Comparison of ENCODE assay signal across 7 cellular contexts in the genomic region with DNA sequence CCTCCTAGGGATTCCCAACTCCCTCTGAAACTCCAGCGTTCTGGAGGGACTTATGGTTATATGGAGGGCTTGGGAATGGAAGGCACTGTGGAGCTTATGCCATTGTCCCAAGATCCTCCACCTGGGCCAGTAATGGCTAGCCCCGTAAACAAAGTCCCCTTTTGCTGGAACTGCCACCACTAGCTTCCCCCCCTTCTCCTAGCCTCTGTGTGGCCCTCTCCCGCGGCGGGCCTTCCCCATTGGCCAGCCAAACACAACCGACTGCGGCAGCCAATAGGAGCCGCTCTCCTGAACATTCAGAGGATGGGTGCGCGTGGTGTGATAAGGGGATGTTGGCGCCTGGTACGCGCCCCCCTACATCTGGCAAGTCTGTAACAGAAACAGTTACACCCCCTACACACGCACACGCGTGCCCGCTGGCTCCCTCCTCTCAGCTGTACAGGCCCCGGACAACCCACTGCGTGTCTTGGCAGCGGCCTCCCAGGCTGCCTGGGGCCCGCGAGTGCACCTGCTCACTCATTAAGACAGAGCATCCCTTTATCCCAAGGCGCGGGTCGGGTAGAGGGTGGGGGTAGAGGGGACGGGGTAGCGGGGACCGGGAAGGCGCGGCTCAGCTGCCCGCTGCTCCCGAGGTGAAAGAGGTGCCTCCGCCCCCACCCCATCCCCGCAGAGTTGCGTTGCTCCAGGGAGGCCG. TPM values are rescaled to one million over a fixed set of nuclear protein-coding genes. Genes with fewer than 3 reads are reported as not detected.
DNase-seq lines count a peak whose midpoint lies in the region; ATAC-seq and TF ChIP-seq lines count a peak whose summit lies in the region.

No MANE protein-coding gene starts in this region.

- H3K4me3 ChIP-seq in liver (ENCODE audit: low read depth in 1 of 3, low read length in 3 of 3): peak overlapping the region; percentile 22 to 49 (median 49)

- peak overlapping the region; percentile 72 for H3K27ac Mint-ChIP-seq in activated B cell treated with CpG ODN at 0.5 μM for 24 hours

- H3K9ac ChIP-seq in liver (ENCODE audit: low read depth in 1 of 2, low read length in 2 of 2): no peak overlapping the region

- DNase-seq in NCI-H1930 (lab: John Stamatoyannopoulos, UW) (peak; percentile 71 to 73), activated B cell treated with CpG ODN at 0.5 μM for 24 hours (peak; percentile 38), cerebellum (ENCODE audit: low spot score) (peak; percentile 80)
- peak; percentile 20 for DNase-seq in stimulated activated CD8-positive, alpha-beta memory T cell treated with anti-CD3 and anti-CD28 coated beads, Interleukin-12 subunit alpha, Interleukin-12 subunit beta, amount 100 ng/mL, for 1 hour (ENCODE audit: low read depth)

- TF ChIP-seq CTCF in activated B cell treated with CpG ODN at 0.5 μM for 24 hours (IDR thresholded peaks at IDR 0.05) (no peak), liver (IDR thresholded peaks at IDR 0.05; ENCODE audit: low read depth, low read length, missing input control) (no peak)

- H3K27me3 ChIP-seq in liver (ENCODE audit: control insufficient read depth in 4 of 4, insufficient read depth in 4 of 4, low read length in 3 of 4): no peaks in the 10 kb centered on the region

- H3K36me3 ChIP-seq in liver (ENCODE audit: control insufficient read depth in 4 of 4, insufficient read depth in 3 of 4, low read depth in 1 of 4, low read length in 3 of 4): no peaks in the 10 kb centered on the region

- WGBS in liver: 6% methylated on average over 36 of the region's 36 CpGs

- TF ChIP-seq RAD21 in liver (IDR thresholded peaks at IDR 0.05): no peak

- TF ChIP-seq POLR2A in GM18505 (IDR thresholded peaks at IDR 0.05; ENCODE audit: borderline replicate concordance, extremely low read depth, insufficient read depth, insufficient read length): peak; percentile 43

- H3K9me3 ChIP-seq in liver (ENCODE audit: control insufficient read depth in 4 of 4, low read length in 3 of 4): no peaks in the 10 kb centered on the region

- peaks cover 2 to 21% (median 7%) of the 10 kb centered on the region in 4 donors for H3K4me1 ChIP-seq in liver (ENCODE audit: control insufficient read depth in 4 of 4, insufficient read depth in 4 of 4, low read length in 3 of 4)

- peak overlapping the region; percentile 88 for H3K4me3 Mint-ChIP-seq in activated B cell treated with CpG ODN at 0.5 μM for 24 hours

- H3K36me3 Mint-ChIP-seq in activated B cell treated with CpG ODN at 0.5 μM for 24 hours (ENCODE audit: low read depth): no peaks in the 10 kb centered on the region

- H3K27me3 Mint-ChIP-seq in activated B cell treated with CpG ODN at 0.5 μM for 24 hours: no peaks in the 10 kb centered on the region

- CTCF ChIA-PET in activated B cell treated with CpG ODN at 0.5 μM for 24 hours (lab: Charles Lee): no interaction called here

- POLR2A ChIA-PET in activated B cell treated with CpG ODN at 0.5 μM for 24 hours (lab: Charles Lee): interaction anchor here (0.6 to 1.5 kb wide), 8 partner anchors 8 to 90 kb away, joined by 3 to 6 read pairs (median 4); no protein-coding TSS in a partner anchor

- intact Hi-C loops in activated B cell treated with CpG ODN at 0.5 μM for 24 hours (cut with micrococcal nuclease): loop anchor here (2.0 to 5.0 kb wide), 3 partner anchors 50 to 399 kb away; no protein-coding TSS in a partner anchor

- no peak overlapping the region for H3K27ac ChIP-seq in liver (ENCODE audit: low read depth in 1 of 2, low read length in 2 of 2)

- H3K4me1 Mint-ChIP-seq in activated B cell treated with CpG ODN at 0.5 μM for 24 hours: peaks cover 45% of the 10 kb centered on the region

- no peaks in the 10 kb centered on the region for H3K9me3 Mint-ChIP-seq in activated B cell treated with CpG ODN at 0.5 μM for 24 hours

- ATAC-seq in GM18505 (IDR thresholded peaks at IDR 0.05; ENCODE audit: unreplicated experiment) (peak; percentile 54), HG02870 (IDR thresholded peaks at IDR 0.05; ENCODE audit: unreplicated experiment) (peak; percentile 80), activated B cell treated with CpG ODN at 0.5 μM for 24 hours (ENCODE audit: low read depth) (peak; percentile 77)

TF ChIP-seq in liver, 16 proteins besides CTCF, POLR2A, EP300 and RAD21:
- TF ChIP-seq JUND (IDR thresholded peaks at IDR 0.05) (no peak), FOXA2 (IDR thresholded peaks at IDR 0.05) (no peak), SP1 (IDR thresholded peaks at IDR 0.05) (no peak), EGR1 (IDR thresholded peaks at IDR 0.05; ENCODE audit: low read depth in 2 of 2) (no peak), REST (IDR thresholded peaks at IDR 0.05) (no peak), TAF1 (conservative IDR thresholded peaks at IDR 0.05) (no peak), HNF4A (conservative IDR thresholded peaks at IDR 0.05) (no peak), NR2F2 (IDR thresholded peaks at IDR 0.05) (no peak), FOXA1 (IDR thresholded peaks at IDR 0.05) (no peak), YY1 (IDR thresholded peaks at IDR 0.05) (no peak), RXRA (IDR thresholded peaks at IDR 0.05) (no peak), HNF4G (IDR thresholded peaks at IDR 0.05) (no peak)
- TF ChIP-seq, protein P1, sequence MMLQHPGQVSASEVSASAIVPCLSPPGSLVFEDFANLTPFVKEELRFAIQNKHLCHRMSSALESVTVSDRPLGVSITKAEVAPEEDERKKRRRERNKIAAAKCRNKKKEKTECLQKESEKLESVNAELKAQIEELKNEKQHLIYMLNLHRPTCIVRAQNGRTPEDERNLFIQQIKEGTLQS (IDR thresholded peaks at IDR 0.05): no peak
- TF ChIP-seq, protein P2, sequence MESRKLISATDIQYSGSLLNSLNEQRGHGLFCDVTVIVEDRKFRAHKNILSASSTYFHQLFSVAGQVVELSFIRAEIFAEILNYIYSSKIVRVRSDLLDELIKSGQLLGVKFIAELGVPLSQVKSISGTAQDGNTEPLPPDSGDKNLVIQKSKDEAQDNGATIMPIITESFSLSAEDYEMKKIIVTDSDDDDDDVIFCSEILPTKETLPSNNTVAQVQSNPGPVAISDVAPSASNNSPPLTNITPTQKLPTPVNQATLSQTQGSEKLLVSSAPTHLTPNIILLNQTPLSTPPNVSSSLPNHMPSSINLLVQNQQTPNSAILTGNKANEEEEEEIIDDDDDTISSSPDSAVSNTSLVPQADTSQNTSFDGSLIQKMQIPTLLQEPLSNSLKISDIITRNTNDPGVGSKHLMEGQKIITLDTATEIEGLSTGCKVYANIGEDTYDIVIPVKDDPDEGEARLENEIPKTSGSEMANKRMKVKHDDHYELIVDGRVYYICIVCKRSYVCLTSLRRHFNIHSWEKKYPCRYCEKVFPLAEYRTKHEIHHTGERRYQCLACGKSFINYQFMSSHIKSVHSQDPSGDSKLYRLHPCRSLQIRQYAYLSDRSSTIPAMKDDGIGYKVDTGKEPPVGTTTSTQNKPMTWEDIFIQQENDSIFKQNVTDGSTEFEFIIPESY (IDR thresholded peaks at IDR 0.05): no peak
TF ChIP-seq in liver: peak in this region for 0.

RNA-seq across cellular contexts. Expression of gene RAB33A, which starts 0.9 kb away (rescaled TPM):
- total RNA-seq in activated B cell treated with CpG ODN at 0.5 μM for 24 hours: 6.9 and 8.0 TPM in 2 replicates
- 13.5 TPM for total RNA-seq in cerebellum
- under 1 TPM; 0.50 to 0.61 TPM for total RNA-seq in liver
- under 1 TPM; 0.13 to 0.59 TPM for polyA plus RNA-seq in liver

RNA-seq across cellular contexts. Expression of gene AIFM1, which starts 5.3 kb away (rescaled TPM):
- total RNA-seq in activated B cell treated with CpG ODN at 0.5 μM for 24 hours: 30.8 and 34.3 TPM in 2 replicates
- total RNA-seq in cerebellum: 9.6 TPM
- 10 to 100 TPM; 33.1 to 60.6 TPM for total RNA-seq in liver
- polyA plus RNA-seq in liver: 10 to 100 TPM; 72.2 to 79.0 TPM

Comparison
In these comparisons a context has a peak if more than half of its experiments do, and no peak if none do; other contexts are left out.
1. DNase-seq: peak in every context shown above with its lines; median percentile 80 in cerebellum; 72 in NCI-H1930; 38 in activated B cell treated with CpG ODN at 0.5 μM for 24 hours; 20 in stimulated activated CD8-positive, alpha-beta memory T cell treated with anti-CD3 and anti-CD28 coated beads, Interleukin-12 subunit alpha, Interleukin-12 subunit beta, amount 100 ng/mL, for 1 hour.